ENCODE assay signal across 12 cellular contexts in genomic region chr7:65979583-65980477, GRCh38. TPM values are rescaled to one million over a fixed set of nuclear protein-coding genes. Genes with fewer than 3 reads are reported as not detected.
A peak's percentile ranks its signal among the peaks of the same experiment; 100 is the strongest.
DNase-seq lines count a peak whose midpoint lies in the region; ATAC-seq, FAIRE-seq and TF ChIP-seq lines count a peak whose summit lies in the region.
"Had no signal": no experiment of that assay in that cellular context is flagged by ENCODE, and none has a peak within 500 bp of the region (broad histone marks: within the 10 kb centered on the region; RNA-seq: fewer than 3 reads in every experiment).

No MANE protein-coding gene starts in this region.

- no peaks in the 10 kb centered on the region for H3K27me3 Mint-ChIP-seq in CD14-positive monocyte (ENCODE audit: low read depth in 3 of 3)

- in situ Hi-C loops in K562 (cut with MboI), result no loop called here

- peaks cover 34% of the 10 kb centered on the region for H3K79me2 ChIP-seq in K562 (ENCODE audit: control insufficient read depth, insufficient read depth, low read length)
- H3K79me2 ChIP-seq in neural cell (replicated peaks; ENCODE audit: insufficient read depth, low read length), result peaks cover 14% of the 10 kb centered on the region

- H2AFZ ChIP-seq in K562 (ENCODE audit: low read depth, low read length), result no peak overlapping the region
- H2AFZ ChIP-seq in neural cell (ENCODE audit: low read depth, low read length), result no peak overlapping the region

- H3F3A ChIP-seq in neural cell (ENCODE audit: insufficient read depth, low read length, poor library complexity, severe bottlenecking), result no peaks in the 10 kb centered on the region

- no peak for DNase-seq in CD14-positive monocyte (ENCODE audit: low spot score)
- no peak for DNase-seq in Jurkat, Clone E6-1 (ENCODE audit: low read depth, low spot score)
- peak in 1 of 4 experiments; percentile 8 for DNase-seq in K562 (ENCODE audit: extremely low read depth in 1 of 4, low spot score in 3 of 4)
- DNase-seq in DMS 273 treated with DMSO at 0.1 percent for 48 hours (lab: John Stamatoyannopoulos, UW), result no peak
- DNase-seq in body of pancreas, result no peak
- no peak for DNase-seq in foreskin fibroblast
- no peak for DNase-seq in effector CD4-positive, alpha-beta T cell
- DNase-seq: activated CD8-positive, alpha-beta memory T cell treated with anti-CD3 and anti-CD28 coated beads, Interleukin-2, amount 50 U/mL, for 4 hours; NCI-H2029 had no signal

- H3K27ac Mint-ChIP-seq in CD14-positive monocyte, result peak overlapping the region; percentile 96 to 99 (median 98)

- TF ChIP-seq CTCF in CD14-positive monocyte (IDR thresholded peaks at IDR 0.05), result no peak
- TF ChIP-seq CTCF in K562 (IDR thresholded peaks at IDR 0.05 in 2 of 3, conservative IDR thresholded peaks at IDR 0.05 in 1 of 3; ENCODE audit: insufficient read depth in 2 of 3, low read depth in 1 of 3, low read length in 3 of 3), result no peak
- no peak for TF ChIP-seq CTCF in neural cell (IDR thresholded peaks at IDR 0.05; ENCODE audit: poor library complexity, severe bottlenecking)
- TF ChIP-seq CTCF in body of pancreas (IDR thresholded peaks at IDR 0.05), result no peak
- TF ChIP-seq CTCF in foreskin fibroblast (IDR thresholded peaks at IDR 0.05; ENCODE audit: low read depth, low read length), result no peak

- TF ChIP-seq EP300 in K562 (IDR thresholded peaks at IDR 0.05; ENCODE audit: low read length) (no peak), neural cell (conservative IDR thresholded peaks at IDR 0.05; ENCODE audit: poor library complexity, severe bottlenecking) (no peak)

- ATAC-seq in K562, result no peak
- no peak for ATAC-seq in body of pancreas

- peaks cover 14 to 37% of the 10 kb centered on the region in 2 experiments for H3K4me1 ChIP-seq in K562 (replicated peaks in 1 of 2; ENCODE audit: control insufficient read depth in 2 of 2, insufficient read depth in 2 of 2, low read length in 2 of 2)
- peaks cover 16% of the 10 kb centered on the region for H3K4me1 ChIP-seq in body of pancreas

- H3K36me3 Mint-ChIP-seq in CD14-positive monocyte, result peaks cover 23 to 43% of the 10 kb centered on the region in 2 donors

- intact Hi-C loops in CD14-positive monocyte (cut with micrococcal nuclease) (loop anchor here (5.0 to 10.0 kb wide), 5 partner anchors 95 to 1015 kb away; partner anchors contain the start of genes VKORC1L1 (in 2 of the 2), ASL (in 1 of the 2), SBDS (in 1 of the 2) and TYW1 (in 1 of the 2)), K562 (cut with micrococcal nuclease) (no loop called here), body of pancreas (cut with DNase I) (no loop called here)

- H3K4me2 ChIP-seq in K562 (ENCODE audit: insufficient read depth, low read length), result 0 out of 2 replicates have a peak overlapping the region, but pooled peaks have one; percentile 83
- no peak overlapping the region for H3K4me2 ChIP-seq in neural cell (ENCODE audit: low read length)

- H3K27ac ChIP-seq in K562 (ENCODE audit: extremely low read depth, low read depth, low read length), result peak overlapping the region; percentile 85; the same call in 1 of the 3 replicates
- no peak overlapping the region for H3K27ac ChIP-seq in neural cell (ENCODE audit: low read length)
- H3K27ac ChIP-seq in body of pancreas, result peak overlapping the region in 1 of 4 donors; percentile 13

- TF ChIP-seq POLR2A in K562 (conservative IDR thresholded peaks at IDR 0.05), result no peak
- no peak for TF ChIP-seq POLR2A in body of pancreas (IDR thresholded peaks at IDR 0.05)

- peaks cover 49% of the 10 kb centered on the region; the same call in 2 of the 3 replicates for H3K36me3 ChIP-seq in K562 (ENCODE audit: control insufficient read depth, insufficient read depth, low read length)
- no peaks in the 10 kb centered on the region for H3K36me3 ChIP-seq in neural cell (ENCODE audit: insufficient read depth, low read length)
- no peaks in the 10 kb centered on the region for H3K36me3 ChIP-seq in body of pancreas (replicated peaks in 1 of 2; ENCODE audit: insufficient read depth in 1 of 2, low read depth in 2 of 2)

- H3K9me3 Mint-ChIP-seq in CD14-positive monocyte, result no peaks in the 10 kb centered on the region

- CTCF ChIA-PET in K562 (lab: Yijun Ruan, JAX; ENCODE audit: low intra/inter-chr PET ratio), result no interaction called here

- 96% methylated on average over 20 of the region's 29 CpGs for WGBS in K562 (ENCODE audit: insufficient coverage, low coverage, missing lambda C conversion rate)
- 93 to 94% methylated on average over 19 to 26 of the region's 29 CpGs for WGBS in body of pancreas, 2 donors

- H3K9me2 ChIP-seq in neural cell (ENCODE audit: insufficient read depth, low read length), result no peaks in the 10 kb centered on the region

- no peak for TF ChIP-seq RAD21 in K562 (CRISPR knock-in tag; conservative IDR thresholded peaks at IDR 0.05 in 1 of 2, IDR thresholded peaks at IDR 0.05 in 1 of 2)
- TF ChIP-seq RAD21 in neural cell (conservative IDR thresholded peaks at IDR 0.05), result no peak

- no peaks in the 10 kb centered on the region for H3K27me3 ChIP-seq in K562 (ENCODE audit: control insufficient read depth in 2 of 2, insufficient read depth in 2 of 2, low read length in 2 of 2)
- no peaks in the 10 kb centered on the region for H3K27me3 ChIP-seq in neural cell (ENCODE audit: insufficient read depth, low read depth, low read length)
- no peaks in the 10 kb centered on the region for H3K27me3 ChIP-seq in body of pancreas
- H3K27me3 ChIP-seq: dorsolateral prefrontal cortex, right atrium auricular region had no signal

- H3K4me3 Mint-ChIP-seq in CD14-positive monocyte, result peak overlapping the region; percentile 78 to 83

- POLR2A ChIA-PET in K562 (lab: Yijun Ruan, JAX), result no interaction called here

- H3K4me3 ChIP-seq in Jurkat, Clone E6-1 (ENCODE audit: low read length), result peak overlapping the region; percentile 80
- no peak overlapping the region; the same call in 1 of the 2 replicates for H3K4me3 ChIP-seq in K562
- H3K4me3 ChIP-seq in neural cell (ENCODE audit: low read length), result peak overlapping the region; percentile 95
- no peak overlapping the region for H3K4me3 ChIP-seq in body of pancreas
- H3K4me3 ChIP-seq in foreskin fibroblast (ENCODE audit: low read depth in 1 of 2, low read length in 2 of 2), result no peak overlapping the region

- no peak for FAIRE-seq in K562 (lab: Jason Lieb, UNC)

- H3K9me1 ChIP-seq in K562 (ENCODE audit: control insufficient read depth, insufficient read depth, low read length), result peaks cover 5% of the 10 kb centered on the region

- H3K9me3 ChIP-seq in K562 (replicated peaks; ENCODE audit: control insufficient read depth, insufficient read depth, low read depth, low read length) (no peaks in the 10 kb centered on the region), neural cell (ENCODE audit: low read length) (no peaks in the 10 kb centered on the region), body of pancreas (no peaks in the 10 kb centered on the region)
- H3K9me3 ChIP-seq: right atrium auricular region had no signal

- peaks cover 9% of the 10 kb centered on the region for H4K20me1 ChIP-seq in K562 (replicated peaks; ENCODE audit: control insufficient read depth, insufficient read depth, low read length)
- no peaks in the 10 kb centered on the region for H4K20me1 ChIP-seq in neural cell (ENCODE audit: insufficient read depth)

- no TSS peak for BruUV-seq in K562 (replicated peaks; lab: Mats Ljungman, UMichigan)

- peaks cover 7% of the 10 kb centered on the region for H3K4me1 Mint-ChIP-seq in CD14-positive monocyte

- H3K9ac ChIP-seq in K562 (ENCODE audit: insufficient read depth in 1 of 2, low read depth in 2 of 2, low read length in 2 of 2), result peak overlapping the region in 1 of 2 experiments; percentile 97; a peak in 2 of 4 replicates
- H3K9ac ChIP-seq in neural cell (ENCODE audit: low read length), result no peak overlapping the region

TF ChIP-seq in K562, 482 proteins besides CTCF, POLR2A, EP300 and RAD21 (continues in another document):
- 0 out of 2 replicates have a peak, but pooled peaks have one; percentile 6 for TF ChIP-seq POLR2AphosphoS5 (IDR thresholded peaks at IDR 0.05; ENCODE audit: control insufficient read depth, insufficient read depth, low read depth, low read length)

TF ChIP-seq in neural cell, 6 proteins besides CTCF, POLR2A, EP300 and RAD21 (continues in another document):
- TF ChIP-seq SMC3 (conservative IDR thresholded peaks at IDR 0.05; ENCODE audit: poor library complexity), result no peak

RNA-seq across cellular contexts. Expression of gene GUSB, which starts 2.2 kb away (rescaled TPM):
- polyA plus RNA-seq in CD14-positive monocyte, result 100 to 1,000 TPM; 113 to 115 TPM
- 44.5 TPM for polyA plus RNA-seq in Jurkat, Clone E6-1 (2012; ENCODE audit: insufficient read depth, insufficient read length)
- total RNA-seq in K562 (2011; cell fraction: chromatin; rRNA removed; ENCODE audit: low replicate concordance), result 200 and 412 TPM in 2 replicates
- 373 and 423 TPM in 2 replicates for total RNA-seq in K562 (2011; cell fraction: nucleolus; rRNA removed)
- total RNA-seq in K562 (2011; cell fraction: nucleoplasm; rRNA removed), result 234 and 282 TPM in 2 replicates
- total RNA-seq in K562 (2014; rRNA removed), result 50.2 and 52.1 TPM in 2 replicates
- total RNA-seq in K562 (2014; rRNA removed; fragmentation: Illumina TruSeq; extraction: Trizol), result 42.0 and 45.8 TPM in 2 replicates
- total RNA-seq in K562 (2015; rRNA removed; fragmentation: Illumina TruSeq; extraction: Trizol), result 57.6 and 60.1 TPM in 2 replicates
- total RNA-seq in K562 (2021), result 89.4 and 101 TPM in 2 replicates
- polyA plus RNA-seq in K562 (2011; rRNA removed), result 71.2 and 76.6 TPM in 2 replicates
- polyA plus RNA-seq in K562 (2011; cell fraction: cytosol; rRNA removed), result 69.7 and 117 TPM in 2 replicates
- 294 and 516 TPM in 2 replicates for polyA plus RNA-seq in K562 (2011; cell fraction: nucleus; rRNA removed)
- polyA plus RNA-seq in K562 (2012), result 88.4 and 131 TPM in 2 replicates
- polyA plus RNA-seq in K562 (2014; fragmentation: Illumina TruSeq; extraction: Trizol), result 79.5 and 81.8 TPM in 2 replicates
- polyA plus RNA-seq in K562 (2014; fragmentation: Nextera tagmentation; extraction: Ambion mirVana), result 10 to 100 TPM; 22.7 to 24.2 TPM
- 80.9 and 102 TPM in 2 replicates for polyA plus RNA-seq in K562 (2014; rRNA removed)
- 50.9 and 87.7 TPM in 2 replicates for polyA minus RNA-seq in K562 (2011; rRNA and poly(A)+ RNA removed)
- 43.3 and 54.1 TPM in 2 replicates for polyA minus RNA-seq in K562 (2011; cell fraction: cytosol; rRNA and poly(A)+ RNA removed)
- polyA minus RNA-seq in K562 (2011; cell fraction: nucleus; rRNA and poly(A)+ RNA removed), result 41.5 and 59.5 TPM in 2 replicates
- polyA plus RNA-seq in neural cell, result 50.3 and 56.1 TPM in 2 replicates
- polyA minus RNA-seq in neural cell, result 19.8 and 22.9 TPM in 2 replicates
- 10 to 100 TPM; 27.0 to 50.8 TPM for total RNA-seq in body of pancreas

Comparison
In these comparisons a context has a peak if more than half of its experiments do, and no peak if none do; other contexts are left out.
1. H3K4me3 ChIP-seq: peak in Jurkat, Clone E6-1 (single experiment) and neural cell (single experiment); none in K562 (single experiment), body of pancreas (0 of 2) and foreskin fibroblast (0 of 2).
2. intact Hi-C loops: an anchor here in CD14-positive monocyte (5.0 to 10.0 kb wide); none called in K562 and body of pancreas.